25 cellular contexts compared by ENCODE assay signal in the genomic region with DNA sequence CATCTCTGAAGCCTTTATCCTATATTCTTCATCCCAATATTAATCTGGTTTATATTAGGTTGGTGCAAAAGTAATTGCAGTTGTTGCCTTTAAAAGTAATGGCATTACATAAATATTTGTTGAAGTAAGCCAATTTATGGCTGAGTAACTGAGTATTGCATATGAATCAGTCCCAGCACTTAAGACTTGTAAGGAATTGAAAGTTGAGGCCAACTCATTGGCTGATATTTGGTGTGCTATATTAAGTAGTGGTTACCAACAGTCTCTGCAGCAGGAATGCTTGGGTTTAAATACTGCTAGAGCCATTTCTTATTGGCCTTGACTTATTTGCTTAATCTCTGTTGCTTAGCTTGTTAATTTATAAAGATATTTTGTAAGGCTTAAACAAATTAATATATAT.
"Had no signal": no experiment of that assay in that cellular context is flagged by ENCODE, and none has a peak within 500 bp of the region (broad histone marks: within the 10 kb centered on the region; RNA-seq: fewer than 3 reads in every experiment).

No MANE protein-coding gene starts in this region.

- H3K4me3 Mint-ChIP-seq: activated CD4-positive, alpha-beta T cell treated with anti-CD3 and anti-CD28 coated beads for 36 hours; activated naive CD8-positive, alpha-beta T cell treated with anti-CD3 and anti-CD28 coated beads for 36 hours; activated T-helper 17 cell treated with anti-CD3 and anti-CD28 coated beads, Interleukin-2, amount 50 U/mL, for 72 hours; brain; neural crest cell; T-helper 2 cell treated with Interferon-gamma antibody and Interleukin-4, amounts not matched to agents 5 μg/mL and 100 μg/mL, for 36 hours; WTC11 had no signal

- H3K9me3 ChIP-seq: heart right ventricle, left ventricle myocardium inferior, tibial artery had no signal

- H3K27me3 ChIP-seq: dorsolateral prefrontal cortex, heart right ventricle, tibial artery had no signal

- H3K27ac ChIP-seq: dorsolateral prefrontal cortex, heart right ventricle, left ventricle myocardium inferior, tibial artery had no signal

- H3K27me3 Mint-ChIP-seq: activated CD4-positive, alpha-beta T cell treated with anti-CD3 and anti-CD28 coated beads for 36 hours; activated T-helper 17 cell treated with anti-CD3 and anti-CD28 coated beads, Interleukin-2, amount 50 U/mL, for 72 hours had no signal

- H3K4me1 Mint-ChIP-seq: activated CD4-positive, alpha-beta T cell treated with anti-CD3 and anti-CD28 coated beads for 36 hours; activated naive CD8-positive, alpha-beta T cell treated with anti-CD3 and anti-CD28 coated beads for 36 hours; activated T-helper 17 cell treated with anti-CD3 and anti-CD28 coated beads, Interleukin-2, amount 50 U/mL, for 72 hours; brain; neural crest cell had no signal

- FAIRE-seq: colon, TTC549, urothelium cell line had no signal

- DNase-seq: activated CD4-positive, alpha-beta T cell treated with anti-CD3 and anti-CD28 coated beads for 36 hours; activated CD4-positive, alpha-beta T cell treated with anti-CD3 and anti-CD28 coated beads, Interleukin-2, amount 50 U/mL, for 48 hours; activated naive CD4-positive, alpha-beta T cell; activated naive CD8-positive, alpha-beta T cell treated with anti-CD3 and anti-CD28 coated beads for 36 hours; amygdala; caudate nucleus; dorsolateral prefrontal cortex; heart right ventricle; kidney glomerular epithelial cell; left ventricle myocardium inferior; mammary epithelial cell; retina; stimulated activated CD4-positive, alpha-beta T cell treated with anti-CD3 and anti-CD28 coated beads, Interleukin-12 subunit alpha, Interleukin-12 subunit beta, amount 100 ng/mL, for 4 hours; stimulated activated CD4-positive, alpha-beta T cell treated with anti-CD3 and anti-CD28 coated beads, Interleukin-1b, Interleukin-23, amount 100 ng/mL, for 48 hours; stimulated activated CD8-positive, alpha-beta memory T cell treated with anti-CD3 and anti-CD28 coated beads, Interleukin-4, amount 100 ng/mL, for 48 hours; stimulated activated naive CD4-positive, alpha-beta T cell; tibial artery had no signal

- H3K4me3 ChIP-seq: dorsolateral prefrontal cortex, heart right ventricle, left ventricle myocardium inferior, tibial artery had no signal

- H3K9me3 Mint-ChIP-seq: activated naive CD8-positive, alpha-beta T cell treated with anti-CD3 and anti-CD28 coated beads for 36 hours; activated T-helper 17 cell treated with anti-CD3 and anti-CD28 coated beads, Interleukin-2, amount 50 U/mL, for 72 hours; brain; neural crest cell; T-helper 2 cell treated with Interferon-gamma antibody and Interleukin-4, amounts not matched to agents 5 μg/mL and 100 μg/mL, for 36 hours; WTC11 had no signal

- H3K36me3 Mint-ChIP-seq: activated naive CD8-positive, alpha-beta T cell treated with anti-CD3 and anti-CD28 coated beads for 36 hours; brain; WTC11 had no signal

- H3K4me1 ChIP-seq: heart right ventricle, left ventricle myocardium inferior, tibial artery had no signal

- H3K27ac Mint-ChIP-seq: activated CD4-positive, alpha-beta T cell treated with anti-CD3 and anti-CD28 coated beads for 36 hours; activated naive CD8-positive, alpha-beta T cell treated with anti-CD3 and anti-CD28 coated beads for 36 hours; activated T-helper 17 cell treated with anti-CD3 and anti-CD28 coated beads, Interleukin-2, amount 50 U/mL, for 72 hours; brain; T-helper 2 cell treated with Interferon-gamma antibody and Interleukin-4, amounts not matched to agents 5 μg/mL and 100 μg/mL, for 36 hours; WTC11 had no signal

- H3K36me3 ChIP-seq: heart right ventricle, left ventricle myocardium inferior, tibial artery had no signal
